Comparison of ENCODE assay signal across 5 cellular contexts in genomic region chr12:99119449-99119848, GRCh38.
"Had no signal": no experiment of that assay in that cellular context is flagged by ENCODE, and none has a peak within 500 bp of the region (broad histone marks: within the 10 kb centered on the region; RNA-seq: fewer than 3 reads in every experiment).

No MANE protein-coding gene starts in this region.

- ATAC-seq: HepG2, K562 had no signal

- DNase-seq: IMR-90, KBM-7, KG1 had no signal
